Comparison of ENCODE assay signal across 11 cellular contexts in genomic region chr1:100184536-100184935, GRCh38. TPM values are rescaled to one million over a fixed set of nuclear protein-coding genes. Genes with fewer than 3 reads are reported as not detected.
A peak's percentile ranks its signal among the peaks of the same experiment; 100 is the strongest.
DNase-seq lines count a peak whose midpoint lies in the region; ATAC-seq and TF ChIP-seq lines count a peak whose summit lies in the region.
"Had no signal": no experiment of that assay in that cellular context is flagged by ENCODE, and none has a peak within 500 bp of the region (broad histone marks: within the 10 kb centered on the region; RNA-seq: fewer than 3 reads in every experiment).

No MANE protein-coding gene starts in this region.

- ATAC-seq in activated CD8-positive, alpha-beta T cell treated with anti-CD3 and anti-CD28 coated beads for 36 hours = peak; percentile 60
- ATAC-seq in activated CD8-positive, alpha-beta T cell treated with anti-CD3 and anti-CD28 coated beads, Interleukin-2, amount 10 ng/mL, durations not matched to agents 7 days and 5 days = no peak
- ATAC-seq in HG02884 (IDR thresholded peaks at IDR 0.05; ENCODE audit: unreplicated experiment) = peak; percentile 81
- peak; percentile 47 for ATAC-seq in stimulated activated effector memory CD8-positive, alpha-beta T cell treated with anti-CD3 and anti-CD28 coated beads, Interleukin-12 subunit alpha, Interleukin-12 subunit beta, amount 100 ng/mL, for 72 hours
- no peak for ATAC-seq in GM19324 (IDR thresholded peaks at IDR 0.05; ENCODE audit: low FRiP score, unreplicated experiment)

- no peak for TF ChIP-seq CTCF in activated CD8-positive, alpha-beta T cell treated with anti-CD3 and anti-CD28 coated beads for 36 hours (IDR thresholded peaks at IDR 0.05)

- no peak overlapping the region for H3K27ac Mint-ChIP-seq in activated CD8-positive, alpha-beta T cell treated with anti-CD3 and anti-CD28 coated beads for 36 hours
- H3K27ac Mint-ChIP-seq in activated CD8-positive, alpha-beta T cell treated with anti-CD3 and anti-CD28 coated beads, Interleukin-2, amount 10 ng/mL, durations not matched to agents 7 days and 5 days = no peak overlapping the region
- H3K27ac Mint-ChIP-seq in stimulated activated effector memory CD8-positive, alpha-beta T cell treated with anti-CD3 and anti-CD28 coated beads, Interleukin-12 subunit alpha, Interleukin-12 subunit beta, amount 100 ng/mL, for 72 hours = no peak overlapping the region
- H3K27ac Mint-ChIP-seq: nephron had no signal

- no peaks in the 10 kb centered on the region for H3K27me3 Mint-ChIP-seq in activated CD8-positive, alpha-beta T cell treated with anti-CD3 and anti-CD28 coated beads for 36 hours
- H3K27me3 Mint-ChIP-seq in activated CD8-positive, alpha-beta T cell treated with anti-CD3 and anti-CD28 coated beads, Interleukin-2, amount 10 ng/mL, durations not matched to agents 7 days and 5 days (ENCODE audit: low read depth) = no peaks in the 10 kb centered on the region

- H3K36me3 Mint-ChIP-seq in activated CD8-positive, alpha-beta T cell treated with anti-CD3 and anti-CD28 coated beads for 36 hours (ENCODE audit: low read depth) = no peaks in the 10 kb centered on the region
- no peaks in the 10 kb centered on the region for H3K36me3 Mint-ChIP-seq in activated CD8-positive, alpha-beta T cell treated with anti-CD3 and anti-CD28 coated beads, Interleukin-2, amount 10 ng/mL, durations not matched to agents 7 days and 5 days (ENCODE audit: low read depth)
- H3K36me3 Mint-ChIP-seq in stimulated activated effector memory CD8-positive, alpha-beta T cell treated with anti-CD3 and anti-CD28 coated beads, Interleukin-12 subunit alpha, Interleukin-12 subunit beta, amount 100 ng/mL, for 72 hours = no peaks in the 10 kb centered on the region

- intact Hi-C loops in activated CD8-positive, alpha-beta T cell treated with anti-CD3 and anti-CD28 coated beads for 36 hours (cut with micrococcal nuclease) = no loop called here

- H3K4me1 Mint-ChIP-seq in activated CD8-positive, alpha-beta T cell treated with anti-CD3 and anti-CD28 coated beads for 36 hours (ENCODE audit: low read depth) = no peaks in the 10 kb centered on the region
- no peaks in the 10 kb centered on the region for H3K4me1 Mint-ChIP-seq in activated CD8-positive, alpha-beta T cell treated with anti-CD3 and anti-CD28 coated beads, Interleukin-2, amount 10 ng/mL, durations not matched to agents 7 days and 5 days (ENCODE audit: low read depth)
- no peaks in the 10 kb centered on the region for H3K4me1 Mint-ChIP-seq in stimulated activated effector memory CD8-positive, alpha-beta T cell treated with anti-CD3 and anti-CD28 coated beads, Interleukin-12 subunit alpha, Interleukin-12 subunit beta, amount 100 ng/mL, for 72 hours

- H3K9me3 Mint-ChIP-seq in activated CD8-positive, alpha-beta T cell treated with anti-CD3 and anti-CD28 coated beads for 36 hours = peaks cover 4% of the 10 kb centered on the region
- no peaks in the 10 kb centered on the region for H3K9me3 Mint-ChIP-seq in activated CD8-positive, alpha-beta T cell treated with anti-CD3 and anti-CD28 coated beads, Interleukin-2, amount 10 ng/mL, durations not matched to agents 7 days and 5 days (ENCODE audit: insufficient read depth)
- H3K9me3 Mint-ChIP-seq in stimulated activated effector memory CD8-positive, alpha-beta T cell treated with anti-CD3 and anti-CD28 coated beads, Interleukin-12 subunit alpha, Interleukin-12 subunit beta, amount 100 ng/mL, for 72 hours = no peaks in the 10 kb centered on the region

- no peak overlapping the region for H3K4me3 Mint-ChIP-seq in activated CD8-positive, alpha-beta T cell treated with anti-CD3 and anti-CD28 coated beads for 36 hours
- H3K4me3 Mint-ChIP-seq in activated CD8-positive, alpha-beta T cell treated with anti-CD3 and anti-CD28 coated beads, Interleukin-2, amount 10 ng/mL, durations not matched to agents 7 days and 5 days = no peak overlapping the region
- no peak overlapping the region for H3K4me3 Mint-ChIP-seq in stimulated activated effector memory CD8-positive, alpha-beta T cell treated with anti-CD3 and anti-CD28 coated beads, Interleukin-12 subunit alpha, Interleukin-12 subunit beta, amount 100 ng/mL, for 72 hours
- H3K4me3 Mint-ChIP-seq: nephron had no signal

- POLR2A ChIA-PET in activated CD8-positive, alpha-beta T cell treated with anti-CD3 and anti-CD28 coated beads for 36 hours (lab: Charles Lee) = no interaction called here
- POLR2A ChIA-PET in activated CD8-positive, alpha-beta T cell treated with anti-CD3 and anti-CD28 coated beads, Interleukin-2, amount 10 ng/mL, durations not matched to agents 7 days and 5 days (lab: Charles Lee) = no interaction called here

- peak; percentile 6 for DNase-seq in activated CD8-positive, alpha-beta T cell treated with anti-CD3 and anti-CD28 coated beads for 36 hours
- no peak for DNase-seq in activated CD8-positive, alpha-beta T cell treated with anti-CD3 and anti-CD28 coated beads, Interleukin-2, amount 10 ng/mL, durations not matched to agents 7 days and 5 days
- peak; percentile 47 for DNase-seq in MV-4-11 (lab: John Stamatoyannopoulos, UW)
- DNase-seq in stimulated activated effector memory CD8-positive, alpha-beta T cell treated with anti-CD3 and anti-CD28 coated beads, Interleukin-12 subunit alpha, Interleukin-12 subunit beta, amount 100 ng/mL, for 72 hours (ENCODE audit: low spot score in 2 of 2) = no peak
- no peak for DNase-seq in activated CD8-positive, alpha-beta memory T cell treated with anti-CD3 and anti-CD28 coated beads for 24 hours
- DNase-seq in cortex of kidney (lab: John Stamatoyannopoulos, UW) = no peak
- DNase-seq: hypothalamus, T-helper 1 cell had no signal

- CTCF ChIA-PET in activated CD8-positive, alpha-beta T cell treated with anti-CD3 and anti-CD28 coated beads for 36 hours (lab: Charles Lee) = no interaction called here
- CTCF ChIA-PET in activated CD8-positive, alpha-beta T cell treated with anti-CD3 and anti-CD28 coated beads, Interleukin-2, amount 10 ng/mL, durations not matched to agents 7 days and 5 days (lab: Charles Lee) = no interaction called here

RNA-seq across cellular contexts. Expression of gene LRRC39, which starts 6.5 kb away (rescaled TPM):
- under 1 TPM; 0.34 to 0.92 TPM for total RNA-seq in activated CD8-positive, alpha-beta T cell treated with anti-CD3 and anti-CD28 coated beads for 36 hours
- total RNA-seq in activated CD8-positive, alpha-beta T cell treated with anti-CD3 and anti-CD28 coated beads, Interleukin-2, amount 10 ng/mL, durations not matched to agents 7 days and 5 days = under 1 TPM; 0.45 to 0.52 TPM

RNA-seq across cellular contexts. Expression of gene TRMT13, which starts 51.6 kb away (rescaled TPM):
- 10 to 100 TPM; 15.5 to 17.5 TPM for total RNA-seq in activated CD8-positive, alpha-beta T cell treated with anti-CD3 and anti-CD28 coated beads for 36 hours
- 10 to 100 TPM; 17.0 to 17.4 TPM for total RNA-seq in activated CD8-positive, alpha-beta T cell treated with anti-CD3 and anti-CD28 coated beads, Interleukin-2, amount 10 ng/mL, durations not matched to agents 7 days and 5 days

RNA-seq across cellular contexts. Expression of gene SASS6, which starts 51.8 kb away (rescaled TPM):
- 10 to 100 TPM; 12.9 to 13.6 TPM for total RNA-seq in activated CD8-positive, alpha-beta T cell treated with anti-CD3 and anti-CD28 coated beads for 36 hours
- total RNA-seq in activated CD8-positive, alpha-beta T cell treated with anti-CD3 and anti-CD28 coated beads, Interleukin-2, amount 10 ng/mL, durations not matched to agents 7 days and 5 days = 10 to 100 TPM; 16.4 to 17.7 TPM

Comparison
In these comparisons a context has a peak if more than half of its experiments do, and no peak if none do; other contexts are left out.
1. ATAC-seq: peak in activated CD8-positive, alpha-beta T cell treated with anti-CD3 and anti-CD28 coated beads for 36 hours (single experiment), HG02884 (single experiment) and stimulated activated effector memory CD8-positive, alpha-beta T cell treated with anti-CD3 and anti-CD28 coated beads, Interleukin-12 subunit alpha, Interleukin-12 subunit beta, amount 100 ng/mL, for 72 hours (single experiment); none in activated CD8-positive, alpha-beta T cell treated with anti-CD3 and anti-CD28 coated beads, Interleukin-2, amount 10 ng/mL, durations not matched to agents 7 days and 5 days (single experiment) and GM19324 (single experiment).
2. DNase-seq: peak in activated CD8-positive, alpha-beta T cell treated with anti-CD3 and anti-CD28 coated beads for 36 hours (single experiment) and MV-4-11 (single experiment); none in activated CD8-positive, alpha-beta T cell treated with anti-CD3 and anti-CD28 coated beads, Interleukin-2, amount 10 ng/mL, durations not matched to agents 7 days and 5 days (single experiment), stimulated activated effector memory CD8-positive, alpha-beta T cell treated with anti-CD3 and anti-CD28 coated beads, Interleukin-12 subunit alpha, Interleukin-12 subunit beta, amount 100 ng/mL, for 72 hours (0 of 2), activated CD8-positive, alpha-beta memory T cell treated with anti-CD3 and anti-CD28 coated beads for 24 hours (single experiment) and cortex of kidney (single experiment).